In genomic region chr15:64634576-64635485, GRCh38 we compare ENCODE assay signal across 8 cellular contexts.
DNase-seq lines count a peak whose midpoint lies in the region; ATAC-seq, FAIRE-seq and TF ChIP-seq lines count a peak whose summit lies in the region.

No MANE protein-coding gene starts in this region.

- H3K36me3 Mint-ChIP-seq in osteocyte (ENCODE audit: unreplicated experiment): peaks cover 25% of the 10 kb centered on the region

- intact Hi-C loops in endothelial cell of umbilical vein (cut with micrococcal nuclease): no loop called here

- no TSS peak for BruUV-seq in endothelial cell of umbilical vein (replicated peaks; lab: Mats Ljungman, UMichigan)

- H3K9me3 Mint-ChIP-seq in osteocyte (ENCODE audit: unreplicated experiment): peaks cover 6% of the 10 kb centered on the region

- H3K27ac Mint-ChIP-seq in osteocyte (ENCODE audit: unreplicated experiment): peak overlapping the region; percentile 29

- H3K9me1 ChIP-seq in endothelial cell of umbilical vein (replicated peaks; ENCODE audit: control insufficient read depth, extremely low read depth, insufficient read depth, low read length): no peaks in the 10 kb centered on the region

- peak overlapping the region; percentile 7 for H3K4me3 ChIP-seq in OCI-LY1 (ENCODE audit: low read depth, low read length, poor library complexity, severe bottlenecking)
- no peak overlapping the region for H3K4me3 ChIP-seq in endothelial cell of umbilical vein (replicated peaks in 1 of 3; ENCODE audit: insufficient read depth in 1 of 3, low read depth in 1 of 3, low read length in 3 of 3)

- ATAC-seq in HG03060 (IDR thresholded peaks at IDR 0.05; ENCODE audit: low read depth, unreplicated experiment): peak; percentile 48

- DNase-seq in activated naive CD4-positive, alpha-beta T cell treated with Interleukin-2 at 50 U/mL for 16 hours: peak; percentile 18
- DNase-seq in activated naive CD4-positive, alpha-beta T cell (lab: John Stamatoyannopoulos, UW): no peak
- DNase-seq in endothelial cell of umbilical vein (ENCODE audit: low read depth, low spot score) (peak; percentile 79), osteocyte (ENCODE audit: extremely low spot score, unreplicated experiment) (no peak), HTR-8/SVneo (ENCODE audit: insufficient read length, low spot score) (no peak), medulla oblongata (ENCODE audit: extremely low spot score) (no peak)

- H3K79me2 ChIP-seq in OCI-LY1 (ENCODE audit: insufficient read depth, low read length): no peaks in the 10 kb centered on the region
- H3K79me2 ChIP-seq in endothelial cell of umbilical vein (ENCODE audit: control insufficient read depth, insufficient read depth, low read length): peaks cover 47% of the 10 kb centered on the region

- no peaks in the 10 kb centered on the region for H4K20me1 ChIP-seq in OCI-LY1 (ENCODE audit: insufficient read depth, low read length)
- no peaks in the 10 kb centered on the region for H4K20me1 ChIP-seq in endothelial cell of umbilical vein (replicated peaks; ENCODE audit: control insufficient read depth, extremely low read depth, insufficient read depth, low read length)

- H3K27me3 Mint-ChIP-seq in osteocyte (ENCODE audit: unreplicated experiment): no peaks in the 10 kb centered on the region

- TF ChIP-seq POLR2A in endothelial cell of umbilical vein (IDR thresholded peaks at IDR 0.05; ENCODE audit: low read depth, low read length): no peak

- H3K9ac ChIP-seq in OCI-LY1 (ENCODE audit: low read length): peak overlapping the region; percentile 9; the same call in 1 of the 2 replicates
- H3K9ac ChIP-seq in endothelial cell of umbilical vein (replicated peaks; ENCODE audit: extremely low read depth, insufficient read depth, low read length): no peak overlapping the region

- H3K4me2 ChIP-seq in OCI-LY1 (ENCODE audit: low read length): peak overlapping the region; percentile 32
- no peak overlapping the region for H3K4me2 ChIP-seq in endothelial cell of umbilical vein (ENCODE audit: insufficient read depth, low read length)

- H3K4me1 ChIP-seq in OCI-LY1 (ENCODE audit: insufficient read depth, low read length, severe bottlenecking) (peaks cover 47% of the 10 kb centered on the region), endothelial cell of umbilical vein (ENCODE audit: control insufficient read depth, extremely low read depth, insufficient read depth, low read length) (peaks cover 6% of the 10 kb centered on the region)

- H2AFZ ChIP-seq in OCI-LY1 (ENCODE audit: low read length) (no peak overlapping the region), endothelial cell of umbilical vein (ENCODE audit: low read depth, low read length) (no peak overlapping the region)

- FAIRE-seq in endothelial cell of umbilical vein (lab: Jason Lieb, UNC) (no peak), HTR-8/SVneo (lab: Jason Lieb, UNC) (no peak)

- H3K36me3 ChIP-seq in OCI-LY1 (ENCODE audit: insufficient read depth, low read length) (peaks cover 28% of the 10 kb centered on the region), endothelial cell of umbilical vein (ENCODE audit: control insufficient read depth in 2 of 2, extremely low read depth in 1 of 2, insufficient read depth in 2 of 2, low read length in 2 of 2) (peaks cover 0 to 3% of the 10 kb centered on the region in 2 experiments)

- CTCF ChIA-PET in endothelial cell of umbilical vein (lab: Charles Lee): interaction anchor here (1.0 to 3.2 kb wide), 7 partner anchors 10 to 161 kb away, joined by 3 to 15 read pairs (median 5); no protein-coding TSS in a partner anchor

- no peaks in the 10 kb centered on the region for H3K27me3 ChIP-seq in OCI-LY1 (ENCODE audit: insufficient read depth, low read length)
- no peaks in the 10 kb centered on the region for H3K27me3 ChIP-seq in endothelial cell of umbilical vein (ENCODE audit: control insufficient read depth in 2 of 2, insufficient read depth in 2 of 2, low read length in 2 of 2)

- H3K27ac ChIP-seq in OCI-LY1 (ENCODE audit: low read depth, low read length, poor library complexity, severe bottlenecking): peak overlapping the region; percentile 51
- peak overlapping the region; percentile 16 for H3K27ac ChIP-seq in endothelial cell of umbilical vein (ENCODE audit: insufficient read depth, low read depth, low read length)

- H3K9me3 ChIP-seq in OCI-LY1 (ENCODE audit: low read length) (peaks cover 7% of the 10 kb centered on the region; the same call in 1 of the 2 replicates), endothelial cell of umbilical vein (replicated peaks; ENCODE audit: control insufficient read depth, insufficient read depth, low read length) (no peaks in the 10 kb centered on the region)

- POLR2A ChIA-PET in endothelial cell of umbilical vein (lab: Charles Lee): no interaction called here

- H3K9me2 ChIP-seq in OCI-LY1 (ENCODE audit: low read depth, low read length): no peaks in the 10 kb centered on the region

- dilution Hi-C loops in endothelial cell of umbilical vein (cut with MboI; ENCODE audit: extremely low pct_ligation_motif_present, low sequenced_read_pairs): no loop called here

- no peak overlapping the region for H3K4me3 Mint-ChIP-seq in osteocyte (ENCODE audit: unreplicated experiment)

- TF ChIP-seq CTCF in OCI-LY1 (IDR thresholded peaks at IDR 0.05; ENCODE audit: low read length) (no peak), endothelial cell of umbilical vein (IDR thresholded peaks at IDR 0.05; ENCODE audit: extremely low read depth in 1 of 2, insufficient read depth in 1 of 2, low read depth in 1 of 2, low read length in 2 of 2) (no peak), osteocyte (IDR thresholded peaks at IDR 0.05) (no peak)

- H3K4me1 Mint-ChIP-seq in osteocyte (ENCODE audit: unreplicated experiment): peaks cover 21% of the 10 kb centered on the region

- H3F3A ChIP-seq in OCI-LY1 (ENCODE audit: insufficient read depth, low read length): no peaks in the 10 kb centered on the region

TF ChIP-seq in endothelial cell of umbilical vein, 7 proteins besides CTCF, POLR2A, EP300 and RAD21:
- no peak for TF ChIP-seq FOS (IDR thresholded peaks at IDR 0.05; ENCODE audit: borderline replicate concordance, insufficient read depth, low read length)
- no peak for TF ChIP-seq MYC (IDR thresholded peaks at IDR 0.05; ENCODE audit: low read depth, low read length)
- TF ChIP-seq EZH2 (IDR thresholded peaks at IDR 0.05; ENCODE audit: borderline replicate concordance, low read depth, low read length, severe bottlenecking): no peak
- no peak for TF ChIP-seq GATA2 (IDR thresholded peaks at IDR 0.05; ENCODE audit: insufficient read depth, insufficient read length, low read depth, low read length)
- no peak for TF ChIP-seq JUN (IDR thresholded peaks at IDR 0.05; ENCODE audit: borderline replicate concordance, insufficient read depth, insufficient read length, low read depth)
- no peak for TF ChIP-seq MAX (IDR thresholded peaks at IDR 0.05; ENCODE audit: insufficient read depth, insufficient read length)

Comparison
In these comparisons a context has a peak if more than half of its experiments do, and no peak if none do; other contexts are left out.
1. DNase-seq: peak in activated naive CD4-positive, alpha-beta T cell treated with Interleukin-2 at 50 U/mL for 16 hours (single experiment) and endothelial cell of umbilical vein (single experiment); none in activated naive CD4-positive, alpha-beta T cell (0 of 4), osteocyte (single experiment), HTR-8/SVneo (single experiment) and medulla oblongata (single experiment).